10 cellular contexts compared by ENCODE assay signal in genomic region chr18:26496528-26496927, GRCh38.
"Had no signal": no experiment of that assay in that cellular context is flagged by ENCODE, and none has a peak within 500 bp of the region (broad histone marks: within the 10 kb centered on the region; RNA-seq: fewer than 3 reads in every experiment).

No MANE protein-coding gene starts in this region.

- H3K36me3 ChIP-seq: HAP-1 had no signal

- ATAC-seq: GM23338, HCT116 had no signal

- H3K4me3 ChIP-seq: GM23248, GM23338, HAP-1 had no signal

- H3K9ac ChIP-seq: GM23248 had no signal

- H3K9me3 ChIP-seq: HAP-1 had no signal

- DNase-seq: GM23248, H7, H9, HCEC 1CT, HFFc6 had no signal

- H3K4me2 ChIP-seq: GM23338 had no signal

- FAIRE-seq: H1, H54 had no signal

- H2AFZ ChIP-seq: GM23248, GM23338 had no signal

- H3K4me1 ChIP-seq: HAP-1 had no signal

- H3K27ac ChIP-seq: GM23248 had no signal
